8 cellular contexts compared by ENCODE assay signal in genomic region chr20:19628570-19629134, GRCh38.
DNase-seq lines count a peak whose midpoint lies in the region; ATAC-seq and TF ChIP-seq lines count a peak whose summit lies in the region.

No MANE protein-coding gene starts in this region.

- peak; percentile 37 for TF ChIP-seq CTCF in CD4-positive, alpha-beta T cell (IDR thresholded peaks at IDR 0.05)
- TF ChIP-seq CTCF in Panc1 (IDR thresholded peaks at IDR 0.05): peak; percentile 78
- TF ChIP-seq CTCF in mammary epithelial cell (conservative IDR thresholded peaks at IDR 0.05 in 1 of 2, IDR thresholded peaks at IDR 0.05 in 1 of 2; ENCODE audit: extremely low read depth in 1 of 2, insufficient read depth in 1 of 2, low read depth in 1 of 2, low read length in 2 of 2): peak; percentile 80 to 89

- POLR2A ChIA-PET in CD4-positive, alpha-beta T cell (lab: Charles Lee): no interaction called here
- POLR2A ChIA-PET in Panc1 (lab: Charles Lee): no interaction called here

- H3K27me3 Mint-ChIP-seq in CD4-positive, alpha-beta T cell: peaks cover 5% of the 10 kb centered on the region

- dilution Hi-C loops in mammary epithelial cell (cut with HindIII; ENCODE audit: low sequenced_read_pairs): no loop called here

- H3K4me3 Mint-ChIP-seq in CD4-positive, alpha-beta T cell: no peak overlapping the region

- H3K4me1 Mint-ChIP-seq in CD4-positive, alpha-beta T cell (ENCODE audit: low read depth): no peaks in the 10 kb centered on the region

- H3K27ac Mint-ChIP-seq in CD4-positive, alpha-beta T cell: no peak overlapping the region

- H3K9me3 ChIP-seq in CD4-positive, alpha-beta T cell (ENCODE audit: control insufficient read depth, low read length): no peaks in the 10 kb centered on the region
- H3K9me3 ChIP-seq in Panc1 (ENCODE audit: control insufficient read depth, insufficient read depth, low read depth, low read length) (no peaks in the 10 kb centered on the region), mammary epithelial cell (replicated peaks; ENCODE audit: insufficient read depth, low read length) (no peaks in the 10 kb centered on the region)

- H3K27ac ChIP-seq in CD4-positive, alpha-beta T cell (ENCODE audit: low read depth, low read length): no peak overlapping the region
- H3K27ac ChIP-seq in Panc1 (ENCODE audit: low read length) (peak overlapping the region; percentile 40; the same call in 1 of the 2 replicates), mammary epithelial cell (ENCODE audit: insufficient read depth, low read depth, low read length) (no peak overlapping the region)

- H3K9ac ChIP-seq in mammary epithelial cell (ENCODE audit: insufficient read depth, low read length): no peak overlapping the region

- H3K4me1 ChIP-seq in Panc1 (ENCODE audit: control insufficient read depth, insufficient read depth, low read length) (no peaks in the 10 kb centered on the region), mammary epithelial cell (ENCODE audit: insufficient read depth, low read length) (no peaks in the 10 kb centered on the region)

- no peak for ATAC-seq in CD4-positive, alpha-beta T cell (ENCODE audit: poor library complexity)
- ATAC-seq in GM18909 (IDR thresholded peaks at IDR 0.05; ENCODE audit: poor library complexity, unreplicated experiment): peak; percentile 67
- peak; percentile 77; the same call in 1 of the 2 replicates for ATAC-seq in Panc1
- ATAC-seq in stimulated activated naive CD8-positive, alpha-beta T cell treated with anti-CD3 and anti-CD28 coated beads, Interleukin-15, Interleukin-2, amounts not matched to agents 100 U/mL and 50 U/mL, for 24 hours: no peak

- intact Hi-C loops in CD4-positive, alpha-beta T cell (cut with DNase I, micrococcal nuclease): no loop called here
- intact Hi-C loops in Panc1 (cut with micrococcal nuclease; ENCODE audit: unreplicated experiment): loop anchor here (1.0 kb wide), 1 partner anchor 34 kb away; no protein-coding TSS in a partner anchor
- intact Hi-C loops in mammary epithelial cell (cut with micrococcal nuclease): loop anchor here (1.0 kb wide), 1 partner anchor 34 kb away; no protein-coding TSS in a partner anchor

- CTCF ChIA-PET in CD4-positive, alpha-beta T cell (lab: Charles Lee): no interaction called here
- CTCF ChIA-PET in Panc1 (lab: Charles Lee): interaction anchor here (0.6 to 2.1 kb wide), 3 partner anchors 16 to 258 kb away, joined by 5 to 8 read pairs (median 7); no protein-coding TSS in a partner anchor
- CTCF ChIA-PET in mammary epithelial cell (lab: Charles Lee; ENCODE audit: low non-redundant PET): interaction anchor here (0.6 kb wide), 1 partner anchor 113 kb away, joined by 3 read pairs; no protein-coding TSS in a partner anchor

- DNase-seq in CD4-positive, alpha-beta T cell: peak in 1 of 10 experiments; percentile 4
- DNase-seq in Kasumi-1 (lab: John Stamatoyannopoulos, UW) (peak; percentile 53 to 56), Panc1 (ENCODE audit: low read depth, low spot score) (peak; percentile 43), mammary epithelial cell (peak; percentile 64), left kidney (ENCODE audit: low read depth, low spot score) (peak; percentile 80), 8988T (no peak)
- peak; percentile 60 for DNase-seq in stimulated activated naive CD8-positive, alpha-beta T cell treated with anti-CD3 and anti-CD28 coated beads, Interleukin-15, Interleukin-2, amounts not matched to agents 100 U/mL and 50 U/mL, for 24 hours

- H3K36me3 ChIP-seq in Panc1 (ENCODE audit: control insufficient read depth, insufficient read depth, low read length) (no peaks in the 10 kb centered on the region), mammary epithelial cell (ENCODE audit: insufficient read depth, low read length) (no peaks in the 10 kb centered on the region)

- no peaks in the 10 kb centered on the region for H3K36me3 Mint-ChIP-seq in CD4-positive, alpha-beta T cell (ENCODE audit: low read depth)

- H3K4me2 ChIP-seq in mammary epithelial cell (ENCODE audit: insufficient read depth, low read depth, low read length): no peak overlapping the region

- no peaks in the 10 kb centered on the region for H3K79me2 ChIP-seq in mammary epithelial cell (ENCODE audit: insufficient read depth, low read length)

- 48% methylated on average over 2 of the region's 2 CpGs for WGBS in mammary epithelial cell (ENCODE audit: low coverage, missing lambda C conversion rate)

- in situ Hi-C loops in Panc1 (cut with HindIII; ENCODE audit: low pct_unique_long_range_greater_than_20kb, low sequenced_read_pairs): no loop called here
- in situ Hi-C loops in mammary epithelial cell (cut with MboI; ENCODE audit: low sequenced_read_pairs in 2 of 2): no loop called here

- H3K9me3 Mint-ChIP-seq in CD4-positive, alpha-beta T cell: peaks cover 10% of the 10 kb centered on the region

- no peaks in the 10 kb centered on the region for H4K20me1 ChIP-seq in mammary epithelial cell (ENCODE audit: insufficient read depth, low read length)

- no peak overlapping the region for H2AFZ ChIP-seq in mammary epithelial cell (ENCODE audit: low read depth, low read length)

- BruUV-seq in Panc1 (replicated peaks; lab: Mats Ljungman, UMichigan) (no TSS peak), mammary epithelial cell (replicated peaks; lab: Mats Ljungman, UMichigan) (no TSS peak)

- H3K27me3 ChIP-seq in CD4-positive, alpha-beta T cell (ENCODE audit: control insufficient read depth, insufficient read depth, low read length): no peaks in the 10 kb centered on the region
- H3K27me3 ChIP-seq in Panc1 (ENCODE audit: control insufficient read depth, insufficient read depth, low read length) (no peaks in the 10 kb centered on the region), mammary epithelial cell (ENCODE audit: insufficient read depth, low read length) (no peaks in the 10 kb centered on the region)

- no peak overlapping the region for H3K4me3 ChIP-seq in Panc1 (ENCODE audit: low read depth in 2 of 2, low read length in 2 of 2)
- H3K4me3 ChIP-seq in mammary epithelial cell (replicated peaks in 1 of 3; ENCODE audit: insufficient read depth in 1 of 3, low read depth in 2 of 3, low read length in 3 of 3): no peak overlapping the region

Comparison
In these comparisons a context has a peak if more than half of its experiments do, and no peak if none do; other contexts are left out.
1. ATAC-seq: peak in GM18909 (single experiment) and Panc1 (single experiment); none in CD4-positive, alpha-beta T cell (single experiment) and stimulated activated naive CD8-positive, alpha-beta T cell treated with anti-CD3 and anti-CD28 coated beads, Interleukin-15, Interleukin-2, amounts not matched to agents 100 U/mL and 50 U/mL, for 24 hours (single experiment).
2. intact Hi-C loops: an anchor here in Panc1 (1.0 kb wide) and mammary epithelial cell (1.0 kb wide); none called in CD4-positive, alpha-beta T cell.
3. Peak in every context shown above with its lines, with median percentiles within 50 percentile points of each other: CTCF ChIP-seq.